ENCODE assay signal across 8 cellular contexts in genomic region chr1:211158866-211159265, GRCh38. TPM values are rescaled to one million over a fixed set of nuclear protein-coding genes. Genes with fewer than 3 reads are reported as not detected.
"Had no signal": no experiment of that assay in that cellular context is flagged by ENCODE, and none has a peak within 500 bp of the region (broad histone marks: within the 10 kb centered on the region; RNA-seq: fewer than 3 reads in every experiment).

No MANE protein-coding gene starts in this region.

- H3K4me3 ChIP-seq: GM12878 had no signal

- DNase-seq: GDM1, GF-D8 had no signal

- ATAC-seq: GM12878 had no signal

- FAIRE-seq: G401.6, GM12878, GM12891, GM12892, GM18507, GM19239 had no signal

RNA-seq across cellular contexts. Expression of gene KCNH1, which starts 24.9 kb away (rescaled TPM):
- total RNA-seq: GM12878 had no signal
